15 cellular contexts compared by ENCODE assay signal in genomic region chr14:74258705-74259035, GRCh38. TPM values are rescaled to one million over a fixed set of nuclear protein-coding genes. Genes with fewer than 3 reads are reported as not detected.
A peak's percentile ranks its signal among the peaks of the same experiment; 100 is the strongest.
DNase-seq lines count a peak whose midpoint lies in the region; ATAC-seq, FAIRE-seq and TF ChIP-seq lines count a peak whose summit lies in the region.
"Had no signal": no experiment of that assay in that cellular context is flagged by ENCODE, and none has a peak within 500 bp of the region (broad histone marks: within the 10 kb centered on the region; RNA-seq: fewer than 3 reads in every experiment).

No MANE protein-coding gene starts in this region.

- TF ChIP-seq POLR2A in suprapubic skin (IDR thresholded peaks at IDR 0.05) (no peak), ovary (IDR thresholded peaks at IDR 0.05) (no peak)

- H2BK120ac ChIP-seq in mesenchymal stem cell (ENCODE audit: low read depth, low read length), result no peak overlapping the region

- peak overlapping the region; percentile 75 for H3K9ac ChIP-seq in mesenchymal stem cell (ENCODE audit: low read length)
- H3K9ac ChIP-seq: KMS-11 had no signal

- no peak overlapping the region for H3K27ac ChIP-seq in mesenchymal stem cell (ENCODE audit: low read length, poor library complexity, severe bottlenecking)
- H3K27ac ChIP-seq in suprapubic skin, result no peak overlapping the region
- no peak overlapping the region for H3K27ac ChIP-seq in ovary
- H3K27ac ChIP-seq: KMS-11 had no signal

- no peaks in the 10 kb centered on the region for H3K36me3 Mint-ChIP-seq in activated naive CD8-positive, alpha-beta T cell treated with anti-CD3 and anti-CD28 coated beads, Interleukin-2, amount 10 ng/mL, durations not matched to agents 7 days and 5 days
- no peaks in the 10 kb centered on the region for H3K36me3 Mint-ChIP-seq in activated naive CD8-positive, alpha-beta T cell treated with anti-CD3 and anti-CD28 coated beads for 36 hours
- H3K36me3 Mint-ChIP-seq in activated T-helper 1 cell treated with anti-CD3 and anti-CD28 coated beads, Interleukin-12 subunit alpha, Interleukin-12 subunit beta, Interleukin-2, Interleukin-4 antibody, amounts not matched to agents 30 ng/mL and 10 ng/mL and 1 ng/mL, durations not matched to agents 14 hours and 24 hours and 36 hours (ENCODE audit: low read depth), result no peaks in the 10 kb centered on the region

- no peak for FAIRE-seq in frontal cortex (lab: Jason Lieb, UNC)
- FAIRE-seq: GM18507 had no signal

- H3K36me3 ChIP-seq in mesenchymal stem cell (ENCODE audit: control insufficient read depth in 1 of 2, insufficient read depth in 2 of 2, low read depth in 1 of 2, low read length in 2 of 2), result no peaks in the 10 kb centered on the region
- no peaks in the 10 kb centered on the region for H3K36me3 ChIP-seq in suprapubic skin
- H3K36me3 ChIP-seq in ovary, result no peaks in the 10 kb centered on the region

- H3K4me1 ChIP-seq in mesenchymal stem cell (ENCODE audit: control insufficient read depth, insufficient read depth, low read depth, low read length), result peaks cover 14% of the 10 kb centered on the region
- peaks cover 32% of the 10 kb centered on the region for H3K4me1 ChIP-seq in suprapubic skin
- peaks cover 1% of the 10 kb centered on the region for H3K4me1 ChIP-seq in ovary (ENCODE audit: insufficient read depth)

- no peak overlapping the region for H2BK15ac ChIP-seq in mesenchymal stem cell (ENCODE audit: low read depth, poor library complexity, severe bottlenecking)

- H3K4me1 Mint-ChIP-seq in activated naive CD8-positive, alpha-beta T cell treated with anti-CD3 and anti-CD28 coated beads, Interleukin-2, amount 10 ng/mL, durations not matched to agents 7 days and 5 days, result peaks cover 3% of the 10 kb centered on the region
- peaks cover 8% of the 10 kb centered on the region for H3K4me1 Mint-ChIP-seq in activated naive CD8-positive, alpha-beta T cell treated with anti-CD3 and anti-CD28 coated beads for 36 hours
- no peaks in the 10 kb centered on the region for H3K4me1 Mint-ChIP-seq in activated T-helper 1 cell treated with anti-CD3 and anti-CD28 coated beads, Interleukin-12 subunit alpha, Interleukin-12 subunit beta, Interleukin-2, Interleukin-4 antibody, amounts not matched to agents 30 ng/mL and 10 ng/mL and 1 ng/mL, durations not matched to agents 14 hours and 24 hours and 36 hours (ENCODE audit: low read depth)

- H2AFZ ChIP-seq in mesenchymal stem cell (ENCODE audit: low read depth, low read length), result no peak overlapping the region

- H2BK5ac ChIP-seq in mesenchymal stem cell (ENCODE audit: low read depth, low read length, poor library complexity, severe bottlenecking), result no peak overlapping the region

- TF ChIP-seq EP300 in suprapubic skin (IDR thresholded peaks at IDR 0.05), result no peak
- no peak for TF ChIP-seq EP300 in ovary (IDR thresholded peaks at IDR 0.05)

- H4K8ac ChIP-seq in mesenchymal stem cell (ENCODE audit: low read length), result no peak overlapping the region

- peaks cover 22% of the 10 kb centered on the region for H3K27me3 Mint-ChIP-seq in activated naive CD8-positive, alpha-beta T cell treated with anti-CD3 and anti-CD28 coated beads, Interleukin-2, amount 10 ng/mL, durations not matched to agents 7 days and 5 days
- no peaks in the 10 kb centered on the region for H3K27me3 Mint-ChIP-seq in activated naive CD8-positive, alpha-beta T cell treated with anti-CD3 and anti-CD28 coated beads for 36 hours
- peaks cover 21% of the 10 kb centered on the region for H3K27me3 Mint-ChIP-seq in activated T-helper 1 cell treated with anti-CD3 and anti-CD28 coated beads, Interleukin-12 subunit alpha, Interleukin-12 subunit beta, Interleukin-2, Interleukin-4 antibody, amounts not matched to agents 30 ng/mL and 10 ng/mL and 1 ng/mL, durations not matched to agents 14 hours and 24 hours and 36 hours (ENCODE audit: insufficient read depth)

- H3K27me3 ChIP-seq in mesenchymal stem cell (ENCODE audit: control insufficient read depth in 1 of 2, insufficient read depth in 1 of 2, low read length in 2 of 2) (peaks cover 27 to 46% of the 10 kb centered on the region in 2 experiments), suprapubic skin (no peaks in the 10 kb centered on the region), ovary (no peaks in the 10 kb centered on the region)

- H3K79me1 ChIP-seq in mesenchymal stem cell (replicated peaks; ENCODE audit: low read length, poor library complexity, severe bottlenecking), result no peaks in the 10 kb centered on the region

- intact Hi-C loops in activated T-helper 1 cell treated with anti-CD3 and anti-CD28 coated beads, Interleukin-12 subunit alpha, Interleukin-12 subunit beta, Interleukin-2, Interleukin-4 antibody, amounts not matched to agents 30 ng/mL and 10 ng/mL and 1 ng/mL, durations not matched to agents 14 hours and 24 hours and 36 hours (cut with micrococcal nuclease), result no loop called here
- intact Hi-C loops in ovary (cut with DNase I), result no loop called here

- H3K4me3 Mint-ChIP-seq in activated naive CD8-positive, alpha-beta T cell treated with anti-CD3 and anti-CD28 coated beads, Interleukin-2, amount 10 ng/mL, durations not matched to agents 7 days and 5 days, result peak overlapping the region; percentile 8
- H3K4me3 Mint-ChIP-seq in activated naive CD8-positive, alpha-beta T cell treated with anti-CD3 and anti-CD28 coated beads for 36 hours, result no peak overlapping the region
- peak overlapping the region; percentile 5 for H3K4me3 Mint-ChIP-seq in activated T-helper 1 cell treated with anti-CD3 and anti-CD28 coated beads, Interleukin-12 subunit alpha, Interleukin-12 subunit beta, Interleukin-2, Interleukin-4 antibody, amounts not matched to agents 30 ng/mL and 10 ng/mL and 1 ng/mL, durations not matched to agents 14 hours and 24 hours and 36 hours

- H3K14ac ChIP-seq in mesenchymal stem cell (ENCODE audit: low read length in 2 of 2), result no peak overlapping the region

- H3K4me3 ChIP-seq in mesenchymal stem cell (ENCODE audit: insufficient read depth in 1 of 2, low read depth in 1 of 2, low read length in 2 of 2) (peak overlapping the region in 1 of 2 experiments; percentile 78), suprapubic skin (peak overlapping the region; percentile 79), ovary (no peak overlapping the region)

- TF ChIP-seq CTCF in suprapubic skin (IDR thresholded peaks at IDR 0.05) (no peak), ovary (IDR thresholded peaks at IDR 0.05) (no peak)

- H3K4ac ChIP-seq in mesenchymal stem cell (ENCODE audit: low read depth in 1 of 2, low read length in 2 of 2), result no peak overlapping the region

- ATAC-seq in activated naive CD8-positive, alpha-beta T cell treated with anti-CD3 and anti-CD28 coated beads, Interleukin-2, amount 10 ng/mL, durations not matched to agents 7 days and 5 days (ENCODE audit: low read depth), result no peak
- ATAC-seq in HG02588 (IDR thresholded peaks at IDR 0.05; ENCODE audit: unreplicated experiment), result no peak

- H3K9me3 ChIP-seq in mesenchymal stem cell (ENCODE audit: control insufficient read depth, low read length), result no peaks in the 10 kb centered on the region
- no peaks in the 10 kb centered on the region for H3K9me3 ChIP-seq in suprapubic skin
- H3K9me3 ChIP-seq in ovary, result no peaks in the 10 kb centered on the region

- peak overlapping the region; percentile 43 for H4K91ac ChIP-seq in mesenchymal stem cell (ENCODE audit: low read length)

- no peak overlapping the region for H2BK12ac ChIP-seq in mesenchymal stem cell (ENCODE audit: low read length in 2 of 2)

- POLR2A ChIA-PET in activated naive CD8-positive, alpha-beta T cell treated with anti-CD3 and anti-CD28 coated beads, Interleukin-2, amount 10 ng/mL, durations not matched to agents 7 days and 5 days (lab: Charles Lee), result no interaction called here

- no peak overlapping the region for H2AK5ac ChIP-seq in mesenchymal stem cell (ENCODE audit: low read length, severe bottlenecking)

- H3K23ac ChIP-seq in mesenchymal stem cell (ENCODE audit: low read length in 2 of 2), result peak overlapping the region in 1 of 2 experiments; percentile 50

- DNase-seq in activated naive CD8-positive, alpha-beta T cell treated with anti-CD3 and anti-CD28 coated beads, Interleukin-2, amount 10 ng/mL, durations not matched to agents 7 days and 5 days, result no peak
- DNase-seq in activated naive CD8-positive, alpha-beta T cell treated with anti-CD3 and anti-CD28 coated beads for 36 hours, result no peak
- DNase-seq in activated T-helper 1 cell treated with anti-CD3 and anti-CD28 coated beads, Interleukin-12 subunit alpha, Interleukin-12 subunit beta, Interleukin-2, Interleukin-4 antibody, amounts not matched to agents 30 ng/mL and 10 ng/mL and 1 ng/mL, durations not matched to agents 14 hours and 24 hours and 36 hours (ENCODE audit: low spot score), result no peak
- no peak for DNase-seq in mesenchymal stem cell
- DNase-seq in suprapubic skin (ENCODE audit: low spot score in 2 of 2), result no peak
- no peak for DNase-seq in frontal cortex (ENCODE audit: low spot score in 2 of 2)
- DNase-seq in ovary, result no peak
- DNase-seq: activated CD4-positive, alpha-beta T cell treated with anti-CD3 and anti-CD28 coated beads, Interleukin-2, amount 10 ng/mL, durations not matched to agents 7 days and 5 days; NCI-H187 had no signal

- H3K9me3 Mint-ChIP-seq in activated naive CD8-positive, alpha-beta T cell treated with anti-CD3 and anti-CD28 coated beads, Interleukin-2, amount 10 ng/mL, durations not matched to agents 7 days and 5 days, result no peaks in the 10 kb centered on the region
- no peaks in the 10 kb centered on the region for H3K9me3 Mint-ChIP-seq in activated naive CD8-positive, alpha-beta T cell treated with anti-CD3 and anti-CD28 coated beads for 36 hours
- no peaks in the 10 kb centered on the region for H3K9me3 Mint-ChIP-seq in activated T-helper 1 cell treated with anti-CD3 and anti-CD28 coated beads, Interleukin-12 subunit alpha, Interleukin-12 subunit beta, Interleukin-2, Interleukin-4 antibody, amounts not matched to agents 30 ng/mL and 10 ng/mL and 1 ng/mL, durations not matched to agents 14 hours and 24 hours and 36 hours
- H3K9me3 Mint-ChIP-seq: activated CD4-positive, alpha-beta T cell treated with anti-CD3 and anti-CD28 coated beads, Interleukin-2, amount 10 ng/mL, durations not matched to agents 7 days and 5 days had no signal

- H3K4me2 ChIP-seq in mesenchymal stem cell (ENCODE audit: low read length, poor library complexity, severe bottlenecking), result peak overlapping the region; percentile 100

- 88% methylated on average over 1 of the region's 3 CpGs for WGBS in mesenchymal stem cell
- WGBS in suprapubic skin, result 68% methylated on average over 3 of the region's 3 CpGs
- WGBS in ovary, 3 donors, result 42 to 57% (median 44%) methylated on average over 3 of the region's 3 CpGs

- no peak overlapping the region for H3K18ac ChIP-seq in mesenchymal stem cell (ENCODE audit: low read depth in 1 of 2, low read length in 2 of 2)

- H3K27ac Mint-ChIP-seq in activated naive CD8-positive, alpha-beta T cell treated with anti-CD3 and anti-CD28 coated beads, Interleukin-2, amount 10 ng/mL, durations not matched to agents 7 days and 5 days, result no peak overlapping the region
- H3K27ac Mint-ChIP-seq in activated naive CD8-positive, alpha-beta T cell treated with anti-CD3 and anti-CD28 coated beads for 36 hours, result no peak overlapping the region
- H3K27ac Mint-ChIP-seq in activated T-helper 1 cell treated with anti-CD3 and anti-CD28 coated beads, Interleukin-12 subunit alpha, Interleukin-12 subunit beta, Interleukin-2, Interleukin-4 antibody, amounts not matched to agents 30 ng/mL and 10 ng/mL and 1 ng/mL, durations not matched to agents 14 hours and 24 hours and 36 hours, result no peak overlapping the region
- H3K27ac Mint-ChIP-seq: activated CD4-positive, alpha-beta T cell treated with anti-CD3 and anti-CD28 coated beads, Interleukin-2, amount 10 ng/mL, durations not matched to agents 7 days and 5 days had no signal

RNA-seq across cellular contexts. Expression of gene VSX2, which starts 19.4 kb away (rescaled TPM):
- not detected for total RNA-seq in activated naive CD8-positive, alpha-beta T cell treated with anti-CD3 and anti-CD28 coated beads, Interleukin-2, amount 10 ng/mL, durations not matched to agents 7 days and 5 days
- not detected for total RNA-seq in activated naive CD8-positive, alpha-beta T cell treated with anti-CD3 and anti-CD28 coated beads for 36 hours
- not detected in 2 replicates for total RNA-seq in activated T-helper 1 cell treated with anti-CD3 and anti-CD28 coated beads, Interleukin-12 subunit alpha, Interleukin-12 subunit beta, Interleukin-2, Interleukin-4 antibody, amounts not matched to agents 30 ng/mL and 10 ng/mL and 1 ng/mL, durations not matched to agents 14 hours and 24 hours and 36 hours
- polyA plus RNA-seq in mesenchymal stem cell (2013, experiment 1 of 2), result not detected
- polyA plus RNA-seq in mesenchymal stem cell (2013, experiment 2 of 2), result not detected
- total RNA-seq in suprapubic skin, result not detected
- total RNA-seq in frontal cortex, result not detected
- not detected for total RNA-seq in ovary
- not detected for polyA plus RNA-seq in ovary
- total RNA-seq: activated CD4-positive, alpha-beta T cell treated with anti-CD3 and anti-CD28 coated beads, Interleukin-2, amount 10 ng/mL, durations not matched to agents 7 days and 5 days; fibroblast of villous mesenchyme; renal cortical epithelial cell; ureter had no signal

RNA-seq across cellular contexts. Expression of gene ABCD4, which starts 44.1 kb away (rescaled TPM):
- total RNA-seq in activated naive CD8-positive, alpha-beta T cell treated with anti-CD3 and anti-CD28 coated beads, Interleukin-2, amount 10 ng/mL, durations not matched to agents 7 days and 5 days, result 10 to 100 TPM; 70.4 TPM
- total RNA-seq in activated naive CD8-positive, alpha-beta T cell treated with anti-CD3 and anti-CD28 coated beads for 36 hours, result 10 to 100 TPM; 36.8 to 36.9 TPM
- 38.8 and 44.4 TPM in 2 replicates for total RNA-seq in activated T-helper 1 cell treated with anti-CD3 and anti-CD28 coated beads, Interleukin-12 subunit alpha, Interleukin-12 subunit beta, Interleukin-2, Interleukin-4 antibody, amounts not matched to agents 30 ng/mL and 10 ng/mL and 1 ng/mL, durations not matched to agents 14 hours and 24 hours and 36 hours
- 16.6 TPM for polyA plus RNA-seq in mesenchymal stem cell (2013, experiment 1 of 2)
- polyA plus RNA-seq in mesenchymal stem cell (2013, experiment 2 of 2), result 16.4 TPM
- total RNA-seq in suprapubic skin (10 to 100 TPM; 22.2 to 87.5 (median 43.5) TPM), frontal cortex (21.2 TPM), ovary (10 to 100 TPM; 42.2 to 54.4 (median 45.8) TPM)
- 10 to 100 TPM; 33.5 to 50.5 TPM for polyA plus RNA-seq in ovary
